Comparison of ENCODE assay signal across 1 cellular context in genomic region chr19:54373781-54374266, GRCh38.
TF ChIP-seq lines count a peak whose summit lies in the region.

No MANE protein-coding gene starts in this region.

TF ChIP-seq in SK-N-SH, 30 proteins besides CTCF, POLR2A, EP300 and RAD21 (continued from another document):
- TF ChIP-seq NFIC (IDR thresholded peaks at IDR 0.05; ENCODE audit: borderline replicate concordance): no peak
- TF ChIP-seq IRF3 (IDR thresholded peaks at IDR 0.05; ENCODE audit: low read depth, low read length): no peak
- TF ChIP-seq, protein P1, sequence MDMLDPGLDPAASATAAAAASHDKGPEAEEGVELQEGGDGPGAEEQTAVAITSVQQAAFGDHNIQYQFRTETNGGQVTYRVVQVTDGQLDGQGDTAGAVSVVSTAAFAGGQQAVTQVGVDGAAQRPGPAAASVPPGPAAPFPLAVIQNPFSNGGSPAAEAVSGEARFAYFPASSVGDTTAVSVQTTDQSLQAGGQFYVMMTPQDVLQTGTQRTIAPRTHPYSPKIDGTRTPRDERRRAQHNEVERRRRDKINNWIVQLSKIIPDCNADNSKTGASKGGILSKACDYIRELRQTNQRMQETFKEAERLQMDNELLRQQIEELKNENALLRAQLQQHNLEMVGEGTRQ (IDR thresholded peaks at IDR 0.05; ENCODE audit: borderline replicate concordance, low read depth, low read length): no peak
- no peak for TF ChIP-seq SMC3 (IDR thresholded peaks at IDR 0.05; ENCODE audit: low read depth, low read length)
- no peak for TF ChIP-seq GATA2 (CRISPR knock-in tag; IDR thresholded peaks at IDR 0.05)
- no peak for TF ChIP-seq JUND (IDR thresholded peaks at IDR 0.05)
- no peak for TF ChIP-seq MEF2A (IDR thresholded peaks at IDR 0.05; ENCODE audit: borderline replicate concordance, low read depth)
- no peak for TF ChIP-seq FOSL2 (IDR thresholded peaks at IDR 0.05; ENCODE audit: borderline replicate concordance, low read depth)
- no peak for TF ChIP-seq FOXJ3 (CRISPR knock-in tag; IDR thresholded peaks at IDR 0.05)
- no peak for TF ChIP-seq EZH2phosphoT487 (IDR thresholded peaks at IDR 0.05; ENCODE audit: borderline replicate concordance, low read depth)
- TF ChIP-seq, protein P2, sequence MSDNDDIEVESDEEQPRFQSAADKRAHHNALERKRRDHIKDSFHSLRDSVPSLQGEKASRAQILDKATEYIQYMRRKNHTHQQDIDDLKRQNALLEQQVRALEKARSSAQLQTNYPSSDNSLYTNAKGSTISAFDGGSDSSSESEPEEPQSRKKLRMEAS (IDR thresholded peaks at IDR 0.05; ENCODE audit: low read depth): no peak
- no peak for TF ChIP-seq MXI1 (IDR thresholded peaks at IDR 0.05; ENCODE audit: low read depth, low read length)
- TF ChIP-seq, protein P3, sequence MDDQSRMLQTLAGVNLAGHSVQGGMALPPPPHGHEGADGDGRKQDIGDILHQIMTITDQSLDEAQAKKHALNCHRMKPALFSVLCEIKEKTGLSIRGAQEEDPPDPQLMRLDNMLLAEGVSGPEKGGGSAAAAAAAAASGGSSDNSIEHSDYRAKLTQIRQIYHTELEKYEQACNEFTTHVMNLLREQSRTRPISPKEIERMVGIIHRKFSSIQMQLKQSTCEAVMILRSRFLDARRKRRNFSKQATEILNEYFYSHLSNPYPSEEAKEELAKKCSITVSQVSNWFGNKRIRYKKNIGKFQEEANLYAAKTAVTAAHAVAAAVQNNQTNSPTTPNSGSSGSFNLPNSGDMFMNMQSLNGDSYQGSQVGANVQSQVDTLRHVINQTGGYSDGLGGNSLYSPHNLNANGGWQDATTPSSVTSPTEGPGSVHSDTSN (IDR thresholded peaks at IDR 0.05): no peak
TF ChIP-seq in SK-N-SH: peak in this region for 0.
